ENCODE assay signal across 8 cellular contexts in the genomic region with DNA sequence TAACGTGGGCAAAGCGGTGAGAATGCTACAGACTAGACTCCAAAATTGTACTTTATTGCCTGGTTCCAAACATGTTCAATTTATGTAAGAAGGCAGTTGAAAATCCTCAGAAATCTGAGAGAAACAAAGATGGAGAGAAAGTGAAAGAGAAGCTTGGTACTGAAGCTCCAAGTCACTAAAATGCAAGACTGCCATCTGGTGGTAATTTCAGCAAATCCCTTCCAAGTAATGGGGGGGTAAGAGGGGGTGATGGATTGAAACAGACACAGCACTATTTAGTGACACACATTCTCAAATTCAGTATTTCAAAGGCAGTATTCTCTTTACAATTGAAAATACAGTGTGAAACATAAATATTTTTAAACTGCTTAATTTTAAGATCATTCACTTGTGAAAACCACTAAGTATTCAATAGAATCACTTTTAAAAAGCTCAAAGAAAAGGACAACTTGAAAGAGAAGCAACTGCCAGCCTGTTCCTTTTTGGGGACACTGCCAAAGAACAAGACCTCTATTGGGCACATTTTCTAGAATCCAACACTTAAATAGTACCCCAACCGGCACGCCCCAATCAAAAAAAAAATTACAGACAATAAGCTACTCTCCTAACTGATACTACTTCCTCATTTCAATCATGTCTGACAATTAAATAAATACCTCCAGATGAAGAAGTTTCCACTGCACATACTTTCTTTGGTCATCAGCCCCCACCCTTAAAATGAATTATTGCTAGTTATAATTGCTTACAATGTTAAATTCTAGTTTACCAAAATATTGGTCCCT.
A peak's percentile ranks its signal among the peaks of the same experiment; 100 is the strongest.
DNase-seq lines count a peak whose midpoint lies in the region; ATAC-seq and TF ChIP-seq lines count a peak whose summit lies in the region.

No MANE protein-coding gene starts in this region.

- no peaks in the 10 kb centered on the region for H3K27me3 ChIP-seq in right lobe of liver
- H3K27me3 ChIP-seq in thoracic aorta (replicated peaks; ENCODE audit: insufficient read depth), result no peaks in the 10 kb centered on the region

- DNase-seq in AG09319 (ENCODE audit: extremely low read depth, low read depth) (peak; percentile 62), NCI-H1048 (lab: John Stamatoyannopoulos, UW) (peak; percentile 34), T-helper 1 cell (peak in 4 of 5 donors; percentile 6 to 68 (median 26)), dermis blood vessel endothelial cell (peak; percentile 85), right lobe of liver (no peak), thoracic aorta (ENCODE audit: low spot score) (no peak)

- TF ChIP-seq CTCF in AG09319 (IDR thresholded peaks at IDR 0.05; ENCODE audit: low read depth, low read length), result peak; percentile 79
- TF ChIP-seq CTCF in GM12874 (IDR thresholded peaks at IDR 0.05; ENCODE audit: insufficient read depth, low read depth, low read length), result peak; percentile 54
- peak; percentile 67 to 81 (median 78) for TF ChIP-seq CTCF in right lobe of liver (IDR thresholded peaks at IDR 0.05)
- TF ChIP-seq CTCF in thoracic aorta (IDR thresholded peaks at IDR 0.05), result peak; percentile 71

- H3K9me3 ChIP-seq in right lobe of liver (no peaks in the 10 kb centered on the region), thoracic aorta (no peaks in the 10 kb centered on the region)

- H3K4me1 ChIP-seq in right lobe of liver (no peaks in the 10 kb centered on the region), thoracic aorta (ENCODE audit: control insufficient read depth in 1 of 2, low read depth in 2 of 2) (peaks cover 0 to 2% of the 10 kb centered on the region in 2 donors)

- no peak overlapping the region for H3K27ac ChIP-seq in right lobe of liver
- no peak overlapping the region for H3K27ac ChIP-seq in thoracic aorta

- WGBS in right lobe of liver (ENCODE audit: insufficient coverage, low coverage, low lambda C conversion rate, missing lambda C conversion rate), result 48% methylated on average over 4 of the region's 4 CpGs

- intact Hi-C loops in right lobe of liver (cut with DNase I), result no loop called here

- no peak for TF ChIP-seq POLR2A in right lobe of liver (IDR thresholded peaks at IDR 0.05)

- no peaks in the 10 kb centered on the region for H3K36me3 ChIP-seq in right lobe of liver
- H3K36me3 ChIP-seq in thoracic aorta, result no peaks in the 10 kb centered on the region

- H3K4me3 ChIP-seq in right lobe of liver, result no peak overlapping the region
- H3K4me3 ChIP-seq in thoracic aorta, result peak overlapping the region; percentile 64

- ATAC-seq in HG02678 (IDR thresholded peaks at IDR 0.05; ENCODE audit: unreplicated experiment) (peak; percentile 94), right lobe of liver (peak; percentile 85 to 92 (median 89)), thoracic aorta (ENCODE audit: insufficient number of reproducible peaks, low FRiP score, low read depth) (peak; percentile 69)

Comparison
In these comparisons a context has a peak if more than half of its experiments do, and no peak if none do; other contexts are left out.
1. DNase-seq: peak in AG09319 (single experiment), NCI-H1048 (single experiment), T-helper 1 cell (4 of 5) and dermis blood vessel endothelial cell (single experiment); none in right lobe of liver (0 of 3) and thoracic aorta (single experiment).
2. Peak in every context shown above with its lines, with median percentiles within 50 percentile points of each other: CTCF ChIP-seq and ATAC-seq.